Comparison of ENCODE assay signal across 8 cellular contexts in genomic region chr3:43996379-43997301, GRCh38.
DNase-seq lines count a peak whose midpoint lies in the region; ATAC-seq and TF ChIP-seq lines count a peak whose summit lies in the region.

No MANE protein-coding gene starts in this region.

- in situ Hi-C loops in KBM-7 (cut with MboI; ENCODE audit: low pct_unique_long_range_greater_than_20kb, low sequenced_read_pairs): no loop called here

- H3K9me3 Mint-ChIP-seq in activated CD8-positive, alpha-beta memory T cell treated with anti-CD3 and anti-CD28 coated beads, Interleukin-2, amount 10 ng/mL, durations not matched to agents 7 days and 5 days (ENCODE audit: low read depth): no peaks in the 10 kb centered on the region
- H3K9me3 Mint-ChIP-seq in glutamatergic neuron (ENCODE audit: unreplicated experiment) (peaks cover 18% of the 10 kb centered on the region), progenitor cell of endocrine pancreas (ENCODE audit: low read depth) (peaks cover 22% of the 10 kb centered on the region)

- H3K36me3 Mint-ChIP-seq in activated CD8-positive, alpha-beta memory T cell treated with anti-CD3 and anti-CD28 coated beads, Interleukin-2, amount 10 ng/mL, durations not matched to agents 7 days and 5 days: peaks cover 5% of the 10 kb centered on the region
- H3K36me3 Mint-ChIP-seq in glutamatergic neuron (ENCODE audit: unreplicated experiment) (peaks cover 23% of the 10 kb centered on the region), progenitor cell of endocrine pancreas (ENCODE audit: insufficient read depth) (peaks cover 13% of the 10 kb centered on the region)

- peaks cover 86% of the 10 kb centered on the region for H3K27me3 Mint-ChIP-seq in activated CD8-positive, alpha-beta memory T cell treated with anti-CD3 and anti-CD28 coated beads, Interleukin-2, amount 10 ng/mL, durations not matched to agents 7 days and 5 days
- H3K27me3 Mint-ChIP-seq in glutamatergic neuron (ENCODE audit: unreplicated experiment): peaks cover 30% of the 10 kb centered on the region
- H3K27me3 Mint-ChIP-seq in progenitor cell of endocrine pancreas: peaks cover 84% of the 10 kb centered on the region

- peak overlapping the region; percentile 57 for H3K4me3 Mint-ChIP-seq in activated CD8-positive, alpha-beta memory T cell treated with anti-CD3 and anti-CD28 coated beads, Interleukin-2, amount 10 ng/mL, durations not matched to agents 7 days and 5 days
- peak overlapping the region; percentile 91 for H3K4me3 Mint-ChIP-seq in glutamatergic neuron (ENCODE audit: unreplicated experiment)
- H3K4me3 Mint-ChIP-seq in progenitor cell of endocrine pancreas (ENCODE audit: low read depth): peak overlapping the region; percentile 58

- peak overlapping the region; percentile 40 for H3K27ac Mint-ChIP-seq in activated CD8-positive, alpha-beta memory T cell treated with anti-CD3 and anti-CD28 coated beads, Interleukin-2, amount 10 ng/mL, durations not matched to agents 7 days and 5 days
- H3K27ac Mint-ChIP-seq in glutamatergic neuron (ENCODE audit: unreplicated experiment) (no peak overlapping the region), progenitor cell of endocrine pancreas (peak overlapping the region; percentile 37)

- peak; percentile 72 for DNase-seq in ELR (ENCODE audit: low read depth)
- DNase-seq in KBM-7: peak; percentile 59
- DNase-seq in activated CD8-positive, alpha-beta memory T cell treated with anti-CD3 and anti-CD28 coated beads, Interleukin-2, amount 10 ng/mL, durations not matched to agents 7 days and 5 days: no peak
- DNase-seq in glutamatergic neuron: peak; percentile 69
- no peak for DNase-seq in progenitor cell of endocrine pancreas (ENCODE audit: low spot score, unreplicated experiment)
- DNase-seq in activated gamma-delta T cell (lab: John Stamatoyannopoulos, UW): no peak

- peak; percentile 31 for ATAC-seq in activated CD8-positive, alpha-beta memory T cell treated with anti-CD3 and anti-CD28 coated beads, Interleukin-2, amount 10 ng/mL, durations not matched to agents 7 days and 5 days
- ATAC-seq in HG02885 (IDR thresholded peaks at IDR 0.05; ENCODE audit: poor library complexity, unreplicated experiment): no peak
- ATAC-seq in HG03039 (IDR thresholded peaks at IDR 0.05; ENCODE audit: unreplicated experiment): no peak

- no peak for TF ChIP-seq CTCF in glutamatergic neuron (IDR thresholded peaks at IDR 0.05; ENCODE audit: partially characterized antibody, unreplicated experiment)
- TF ChIP-seq CTCF in progenitor cell of endocrine pancreas (IDR thresholded peaks at IDR 0.05; ENCODE audit: unreplicated experiment): peak; percentile 13

- peaks cover 38% of the 10 kb centered on the region for H3K4me1 Mint-ChIP-seq in activated CD8-positive, alpha-beta memory T cell treated with anti-CD3 and anti-CD28 coated beads, Interleukin-2, amount 10 ng/mL, durations not matched to agents 7 days and 5 days
- peaks cover 11% of the 10 kb centered on the region for H3K4me1 Mint-ChIP-seq in glutamatergic neuron (ENCODE audit: low read depth, unreplicated experiment)
- peaks cover 29% of the 10 kb centered on the region for H3K4me1 Mint-ChIP-seq in progenitor cell of endocrine pancreas (ENCODE audit: low read depth)

- CTCF ChIA-PET in activated CD8-positive, alpha-beta memory T cell treated with anti-CD3 and anti-CD28 coated beads, Interleukin-2, amount 10 ng/mL, durations not matched to agents 7 days and 5 days (lab: Charles Lee): interaction anchor here (1.7 kb wide), 1 partner anchor 202 kb away, joined by 8 read pairs; no protein-coding TSS in a partner anchor

Comparison
In these comparisons a context has a peak if more than half of its experiments do, and no peak if none do; other contexts are left out.
1. DNase-seq: peak in ELR (single experiment), KBM-7 (single experiment) and glutamatergic neuron (single experiment); none in activated CD8-positive, alpha-beta memory T cell treated with anti-CD3 and anti-CD28 coated beads, Interleukin-2, amount 10 ng/mL, durations not matched to agents 7 days and 5 days (single experiment), progenitor cell of endocrine pancreas (single experiment) and activated gamma-delta T cell (single experiment).
2. Peak in every context shown above with its lines, with median percentiles within 50 percentile points of each other: H3K4me3 Mint-ChIP-seq.